26 cellular contexts compared by ENCODE assay signal in genomic region chr14:94298130-94298529, GRCh38. TPM values are rescaled to one million over a fixed set of nuclear protein-coding genes. Genes with fewer than 3 reads are reported as not detected.
"Had no signal": no experiment of that assay in that cellular context is flagged by ENCODE, and none has a peak within 500 bp of the region (broad histone marks: within the 10 kb centered on the region; RNA-seq: fewer than 3 reads in every experiment).

No MANE protein-coding gene starts in this region.

- H3K4me3 ChIP-seq: MG63 had no signal

- DNase-seq: IMR-90, Karpas-422, KG1, MG63, NCI-H1092, NCI-H1105 treated with DMSO at 0.1 percent for 48 hours, NCI-H1417 treated with DMSO at 0.1 percent for 48 hours, NCI-H146, NCI-H1694 treated with DMSO at 0.1 percent for 48 hours, NCI-H1930, NCI-H2081, NCI-H2107, NCI-H226, NCI-H446, NCI-H510A, NCI-H524 treated with DMSO at 0.1 percent for 48 hours, NCI-H69, NCI-H774, PC-3, SHP77, SK-N-SH, SW 1271 had no signal

- H3K27ac ChIP-seq: RWPE1 had no signal

- H3K36me3 ChIP-seq: MG63 had no signal

- H3K9me3 ChIP-seq: MG63, SK-N-SH had no signal

- ATAC-seq: Panc1, PC-3 had no signal

- H3K27me3 ChIP-seq: MG63 had no signal

RNA-seq across cellular contexts. Expression of gene SERPINA10, which starts 5.1 kb away (rescaled TPM):
- total RNA-seq: HT-29, IMR-90, PC-3, SK-MEL-5 had no signal

RNA-seq across cellular contexts. Expression of gene SERPINA6, which starts 25.0 kb away (rescaled TPM):
- total RNA-seq: IMR-90, PC-3, SK-MEL-5 had no signal
